Comparison of ENCODE assay signal across 14 cellular contexts in genomic region chr1:228936881-228937280, GRCh38.
DNase-seq lines count a peak whose midpoint lies in the region; ATAC-seq and TF ChIP-seq lines count a peak whose summit lies in the region.
"Had no signal": no experiment of that assay in that cellular context is flagged by ENCODE, and none has a peak within 500 bp of the region (broad histone marks: within the 10 kb centered on the region; RNA-seq: fewer than 3 reads in every experiment).

No MANE protein-coding gene starts in this region.

- no peak overlapping the region for H3K18ac ChIP-seq in H9 (ENCODE audit: insufficient read length, low read depth, low read length)

- peak; percentile 7 for DNase-seq in activated CD8-positive, alpha-beta memory T cell treated with anti-CD3 and anti-CD28 coated beads, Interleukin-2, amount 50 U/mL, for 48 hours
- DNase-seq in activated CD8-positive, alpha-beta memory T cell treated with anti-CD3 and anti-CD28 coated beads, Interleukin-2, amount 50 U/mL, for 4 hours, result no peak
- DNase-seq in T-helper 17 cell, result no peak
- DNase-seq in naive thymus-derived CD8-positive, alpha-beta T cell, result no peak
- no peak for DNase-seq in H9
- DNase-seq in nucleus accumbens (lab: John Stamatoyannopoulos, UW), result no peak
- DNase-seq: GF-D8, GOT3 had no signal

- no peak overlapping the region for H3K56ac ChIP-seq in H9 (ENCODE audit: insufficient read length, low read depth, low read length)

- peak overlapping the region; percentile 73 to 91 (median 82); a peak in 21 of 22 replicates for H3K4me2 ChIP-seq in BLaER1 treated with 17β-estradiol and CSF1 and Interleukin-3, amounts not matched to agents 10 nM and 100 nM
- H3K4me2 ChIP-seq in H9 (ENCODE audit: insufficient read depth, insufficient read length, low read length), result no peak overlapping the region

- H3K14ac ChIP-seq in H9 (ENCODE audit: insufficient read depth, low read length), result no peak overlapping the region

- no peak overlapping the region for H2BK120ac ChIP-seq in H9 (ENCODE audit: low read depth, low read length, poor library complexity, severe bottlenecking)

- H4K20me1 ChIP-seq in BLaER1 treated with 17β-estradiol and CSF1 and Interleukin-3, amounts not matched to agents 10 nM and 100 nM, result no peaks in the 10 kb centered on the region; a peak in 1 of 22 replicates
- H4K20me1 ChIP-seq in H9 (ENCODE audit: control insufficient read depth, insufficient read depth, insufficient read length), result no peaks in the 10 kb centered on the region

- no peak overlapping the region for H2BK5ac ChIP-seq in H9 (ENCODE audit: insufficient read length, low read length)

- H3K9me3 ChIP-seq in BLaER1 treated with 17β-estradiol and CSF1 and Interleukin-3, amounts not matched to agents 10 nM and 100 nM (replicated peaks in 1 of 11), result no peaks in the 10 kb centered on the region
- H3K9me3 ChIP-seq in T-helper 17 cell (ENCODE audit: control insufficient read depth, low read length, poor library complexity, severe bottlenecking), result no peaks in the 10 kb centered on the region
- no peaks in the 10 kb centered on the region for H3K9me3 ChIP-seq in H9 (ENCODE audit: control insufficient read depth, low read depth, low read length)
- H3K9me3 ChIP-seq: HAP-1 had no signal

- no peak overlapping the region for H4K91ac ChIP-seq in H9 (ENCODE audit: insufficient read length, low read depth, low read length)

- no peaks in the 10 kb centered on the region for H3K27me3 ChIP-seq in BLaER1 treated with 17β-estradiol and CSF1 and Interleukin-3, amounts not matched to agents 10 nM and 100 nM
- no peaks in the 10 kb centered on the region for H3K27me3 ChIP-seq in H9 (ENCODE audit: insufficient read depth, low read length)

- no peak overlapping the region for H3T11ph ChIP-seq in H9 (ENCODE audit: low read length)

- H3K9me3 Mint-ChIP-seq in naive thymus-derived CD8-positive, alpha-beta T cell, result no peaks in the 10 kb centered on the region
- H3K9me3 Mint-ChIP-seq in H9, result no peaks in the 10 kb centered on the region
- H3K9me3 Mint-ChIP-seq: CD4-positive, alpha-beta memory T cell had no signal

- H3K36me3 Mint-ChIP-seq in T-helper 17 cell (ENCODE audit: low read depth) (no peaks in the 10 kb centered on the region), H9 (ENCODE audit: insufficient read depth in 1 of 3, low read depth in 3 of 3) (no peaks in the 10 kb centered on the region)
- no peaks in the 10 kb centered on the region for H3K36me3 Mint-ChIP-seq in naive thymus-derived CD8-positive, alpha-beta T cell
- H3K36me3 Mint-ChIP-seq: CD4-positive, alpha-beta memory T cell had no signal

- H3K27me3 Mint-ChIP-seq in T-helper 17 cell, result peaks cover 5% of the 10 kb centered on the region
- no peaks in the 10 kb centered on the region for H3K27me3 Mint-ChIP-seq in naive thymus-derived CD8-positive, alpha-beta T cell
- H3K27me3 Mint-ChIP-seq in H9 (ENCODE audit: low read depth), result peaks cover 17% of the 10 kb centered on the region

- no peak for ATAC-seq in T-helper 17 cell
- ATAC-seq in naive thymus-derived CD8-positive, alpha-beta T cell, result no peak
- no peak for ATAC-seq in GM19324 (IDR thresholded peaks at IDR 0.05; ENCODE audit: low FRiP score, unreplicated experiment)

- no peak overlapping the region for H3K23ac ChIP-seq in H9 (ENCODE audit: insufficient read length, low read depth, low read length)

- H2AFZ ChIP-seq in H9 (ENCODE audit: low read length), result no peak overlapping the region

- H2AK5ac ChIP-seq in H9 (ENCODE audit: insufficient read length, low read length), result no peak overlapping the region

- H4K5ac ChIP-seq in H9 (ENCODE audit: insufficient read length, low read depth, low read length), result no peak overlapping the region

- no peak overlapping the region for H3K9ac ChIP-seq in BLaER1 treated with 17β-estradiol and CSF1 and Interleukin-3, amounts not matched to agents 10 nM and 100 nM
- H3K9ac ChIP-seq in H9 (ENCODE audit: extremely low read depth, insufficient read length, low read length), result no peak overlapping the region

- no peaks in the 10 kb centered on the region for H3K23me2 ChIP-seq in H9 (ENCODE audit: insufficient read length, low read depth, low read length, poor library complexity, severe bottlenecking)

- POLR2A ChIA-PET in naive thymus-derived CD8-positive, alpha-beta T cell (lab: Charles Lee), result interaction anchor here (0.7 to 1.4 kb wide), 2 partner anchors 106 to 193 kb away, joined by 4 to 5 read pairs; no protein-coding TSS in a partner anchor

- no peaks in the 10 kb centered on the region for H3K79me2 ChIP-seq in H9 (ENCODE audit: insufficient read depth, low read length)

- no peak overlapping the region for H3K4me3 ChIP-seq in BLaER1 treated with 17β-estradiol and CSF1 and Interleukin-3, amounts not matched to agents 10 nM and 100 nM
- H3K4me3 ChIP-seq: HAP-1 had no signal

- no peak overlapping the region for H4K8ac ChIP-seq in H9 (replicated peaks; ENCODE audit: insufficient read length, low read depth, low read length)

- no peak overlapping the region for H2BK15ac ChIP-seq in H9 (ENCODE audit: low read depth, low read length)

- no peak overlapping the region for H2BK20ac ChIP-seq in H9 (ENCODE audit: low read depth, low read length, poor library complexity, severe bottlenecking)

- peak overlapping the region; percentile 45 for H3K27ac Mint-ChIP-seq in T-helper 17 cell
- H3K27ac Mint-ChIP-seq in naive thymus-derived CD8-positive, alpha-beta T cell, result peak overlapping the region in 6 of 10 donors; percentile 47 to 91 (median 84)
- peak overlapping the region in 1 of 3 experiments; percentile 19; a peak in 1 of 7 replicates for H3K27ac Mint-ChIP-seq in H9
- H3K27ac Mint-ChIP-seq: B cell had no signal

- no peak overlapping the region for H3K27ac ChIP-seq in BLaER1 treated with 17β-estradiol and CSF1 and Interleukin-3, amounts not matched to agents 10 nM and 100 nM
- no peak overlapping the region for H3K27ac ChIP-seq in H9 (ENCODE audit: insufficient read length, low read depth, low read length)
- H3K27ac ChIP-seq: C4-2B had no signal

- WGBS in H9 (ENCODE audit: extremely low coverage, insufficient read length, low lambda C conversion rate), result no CpG with 5 or more reads among the region's 6 CpGs

- no peak for TF ChIP-seq CTCF in H9 (conservative IDR thresholded peaks at IDR 0.05)

- H3K4me1 ChIP-seq in BLaER1 treated with 17β-estradiol and CSF1 and Interleukin-3, amounts not matched to agents 10 nM and 100 nM, result peaks cover 35 to 69% (median 48%) of the 10 kb centered on the region in 10 experiments
- no peaks in the 10 kb centered on the region; the same call in 1 of the 2 replicates for H3K4me1 ChIP-seq in H9 (ENCODE audit: insufficient read depth, low read length)
- H3K4me1 ChIP-seq: HAP-1 had no signal

- H3K4me1 Mint-ChIP-seq in T-helper 17 cell, result peaks cover 14% of the 10 kb centered on the region
- H3K4me1 Mint-ChIP-seq in naive thymus-derived CD8-positive, alpha-beta T cell, result peaks cover 35 to 56% (median 54%) of the 10 kb centered on the region in 4 donors
- peaks cover 46 to 50% of the 10 kb centered on the region in 2 experiments for H3K4me1 Mint-ChIP-seq in H9

- no peak overlapping the region for H3K4me3 Mint-ChIP-seq in T-helper 17 cell
- peak overlapping the region in 7 of 10 donors; percentile 42 to 77 (median 73) for H3K4me3 Mint-ChIP-seq in naive thymus-derived CD8-positive, alpha-beta T cell
- H3K4me3 Mint-ChIP-seq in H9, result no peak overlapping the region
- H3K4me3 Mint-ChIP-seq: B cell; CD4-positive, alpha-beta memory T cell had no signal

- no peaks in the 10 kb centered on the region for H3K79me1 ChIP-seq in H9 (ENCODE audit: insufficient read depth, low read depth, low read length, poor library complexity, severe bottlenecking)

- H2BK12ac ChIP-seq in H9 (ENCODE audit: insufficient read length, low read depth, low read length), result no peak overlapping the region

- H3K36me3 ChIP-seq in BLaER1 treated with 17β-estradiol and CSF1 and Interleukin-3, amounts not matched to agents 10 nM and 100 nM, result no peaks in the 10 kb centered on the region
- H3K36me3 ChIP-seq: HAP-1 had no signal

- no peak overlapping the region for H3K4ac ChIP-seq in H9 (ENCODE audit: low read depth, low read length)

Comparison
In these comparisons a context has a peak if more than half of its experiments do, and no peak if none do; other contexts are left out.
1. H3K4me3 Mint-ChIP-seq: peak in naive thymus-derived CD8-positive, alpha-beta T cell (7 of 10); none in T-helper 17 cell (single experiment) and H9 (0 of 2).